In genomic region chr21:39911286-39911685, GRCh38 we compare ENCODE assay signal across 18 cellular contexts. TPM values are rescaled to one million over a fixed set of nuclear protein-coding genes. Genes with fewer than 3 reads are reported as not detected.
DNase-seq lines count a peak whose midpoint lies in the region; ATAC-seq and TF ChIP-seq lines count a peak whose summit lies in the region.
"Had no signal": no experiment of that assay in that cellular context is flagged by ENCODE, and none has a peak within 500 bp of the region (broad histone marks: within the 10 kb centered on the region; RNA-seq: fewer than 3 reads in every experiment).

No MANE protein-coding gene starts in this region.

- no peaks in the 10 kb centered on the region for H3K9me3 ChIP-seq in left ventricle myocardium inferior (replicated peaks)
- H3K9me3 ChIP-seq in esophagus squamous epithelium = no peaks in the 10 kb centered on the region
- H3K9me3 ChIP-seq: prostate gland had no signal

- H3K36me3 Mint-ChIP-seq in endothelial cell (ENCODE audit: low read depth, unreplicated experiment) = no peaks in the 10 kb centered on the region
- H3K36me3 Mint-ChIP-seq: stimulated activated memory B cell treated with anti-CD40 and anti-IgM and Interleukin-4, amounts not matched to agents 10 μg/mL and 1 μg/mL and 100 μg/mL, for 72 hours had no signal

- H3K36me3 ChIP-seq in left ventricle myocardium inferior = no peaks in the 10 kb centered on the region
- H3K36me3 ChIP-seq in esophagus squamous epithelium = no peaks in the 10 kb centered on the region
- H3K36me3 ChIP-seq: prostate gland had no signal

- WGBS in esophagus squamous epithelium, 2 donors = 55 to 60% methylated on average over 6 of the region's 6 CpGs

- no peak for TF ChIP-seq POLR2A in esophagus squamous epithelium (IDR thresholded peaks at IDR 0.05)

- H3K27me3 ChIP-seq in left ventricle myocardium inferior (ENCODE audit: low read depth) (no peaks in the 10 kb centered on the region), esophagus squamous epithelium (no peaks in the 10 kb centered on the region)

- no peak overlapping the region for H3K4me3 ChIP-seq in left ventricle myocardium inferior
- H3K4me3 ChIP-seq in esophagus squamous epithelium = no peak overlapping the region
- H3K4me3 ChIP-seq: prostate gland had no signal

- DNase-seq in left ventricle myocardium inferior = no peak
- DNase-seq in cardiac septum (ENCODE audit: low spot score) = no peak
- peak; percentile 33 for DNase-seq in NCI-H526 treated with DMSO at 0.1 percent for 48 hours (lab: John Stamatoyannopoulos, UW)
- no peak for DNase-seq in endothelial cell (ENCODE audit: low spot score)
- DNase-seq in esophagus squamous epithelium (lab: John Stamatoyannopoulos, UW) = no peak
- no peak for DNase-seq in OCI-M1 (lab: John Stamatoyannopoulos, UW)
- no peak for DNase-seq in glomerular visceral epithelial cell (ENCODE audit: extremely low spot score)
- DNase-seq: activated CD8-positive, alpha-beta T cell treated with anti-CD3 and anti-CD28 coated beads for 36 hours; activated naive CD4-positive, alpha-beta T cell treated with anti-CD3 and anti-CD28 coated beads for 36 hours; AML-193; central memory CD4-positive, alpha-beta T cell; Kasumi-1; midbrain; T-helper 1 cell had no signal

- ATAC-seq in HG03342 (IDR thresholded peaks at IDR 0.05; ENCODE audit: unreplicated experiment) = no peak
- ATAC-seq: activated CD8-positive, alpha-beta T cell treated with anti-CD3 and anti-CD28 coated beads for 36 hours; stimulated activated memory B cell treated with anti-CD40 and anti-IgM and Interleukin-4, amounts not matched to agents 10 μg/mL and 1 μg/mL and 100 μg/mL, for 72 hours had no signal

- H3K4me1 ChIP-seq in left ventricle myocardium inferior = no peaks in the 10 kb centered on the region
- no peaks in the 10 kb centered on the region for H3K4me1 ChIP-seq in esophagus squamous epithelium
- H3K4me1 ChIP-seq: prostate gland had no signal

- no peak overlapping the region for H3K4me3 Mint-ChIP-seq in endothelial cell (ENCODE audit: unreplicated experiment)
- H3K4me3 Mint-ChIP-seq: activated CD8-positive, alpha-beta T cell treated with anti-CD3 and anti-CD28 coated beads for 36 hours; activated naive CD4-positive, alpha-beta T cell treated with anti-CD3 and anti-CD28 coated beads for 36 hours; stimulated activated memory B cell treated with anti-CD40 and anti-IgM and Interleukin-4, amounts not matched to agents 10 μg/mL and 1 μg/mL and 100 μg/mL, for 72 hours had no signal

- TF ChIP-seq CTCF in left ventricle myocardium inferior (IDR thresholded peaks at IDR 0.05; ENCODE audit: borderline replicate concordance) (peak; percentile 19), endothelial cell (IDR thresholded peaks at IDR 0.05; ENCODE audit: unreplicated experiment) (peak; percentile 22), esophagus squamous epithelium (IDR thresholded peaks at IDR 0.05) (no peak)

- H3K27me3 Mint-ChIP-seq in endothelial cell (ENCODE audit: unreplicated experiment) = peaks cover 2% of the 10 kb centered on the region
- H3K27me3 Mint-ChIP-seq: stimulated activated memory B cell treated with anti-CD40 and anti-IgM and Interleukin-4, amounts not matched to agents 10 μg/mL and 1 μg/mL and 100 μg/mL, for 72 hours had no signal

- H3K9me3 Mint-ChIP-seq in endothelial cell (ENCODE audit: unreplicated experiment) = peaks cover 9% of the 10 kb centered on the region

- H3K27ac ChIP-seq in left ventricle myocardium inferior (replicated peaks) (no peak overlapping the region), esophagus squamous epithelium (no peak overlapping the region)
- H3K27ac ChIP-seq: epithelial cell of prostate, prostate gland had no signal

- intact Hi-C loops in left ventricle myocardium inferior (cut with micrococcal nuclease) (no loop called here), cardiac septum (cut with DNase I) (no loop called here), esophagus squamous epithelium (cut with DNase I) (no loop called here)

- H3K4me1 Mint-ChIP-seq in endothelial cell (ENCODE audit: unreplicated experiment) = no peaks in the 10 kb centered on the region
- H3K4me1 Mint-ChIP-seq: stimulated activated memory B cell treated with anti-CD40 and anti-IgM and Interleukin-4, amounts not matched to agents 10 μg/mL and 1 μg/mL and 100 μg/mL, for 72 hours had no signal

- H3K27ac Mint-ChIP-seq in endothelial cell (ENCODE audit: unreplicated experiment) = no peak overlapping the region
- H3K27ac Mint-ChIP-seq: activated CD8-positive, alpha-beta T cell treated with anti-CD3 and anti-CD28 coated beads for 36 hours; activated naive CD4-positive, alpha-beta T cell treated with anti-CD3 and anti-CD28 coated beads for 36 hours; stimulated activated memory B cell treated with anti-CD40 and anti-IgM and Interleukin-4, amounts not matched to agents 10 μg/mL and 1 μg/mL and 100 μg/mL, for 72 hours had no signal

RNA-seq across cellular contexts. Expression of gene PCP4, which starts 44.0 kb away (rescaled TPM):
- total RNA-seq in left ventricle myocardium inferior (5.4 TPM), cardiac septum (1.5 TPM), endothelial cell (ENCODE audit: unreplicated experiment) (not detected), esophagus squamous epithelium (10 to 100 TPM in 3 of 4 donors, under 1 TPM in 1; 0.83 to 82.4 (median 12.7) TPM)
- total RNA-seq: activated CD8-positive, alpha-beta T cell treated with anti-CD3 and anti-CD28 coated beads for 36 hours; activated naive CD4-positive, alpha-beta T cell treated with anti-CD3 and anti-CD28 coated beads for 36 hours had no signal

Comparison
In these comparisons a context has a peak if more than half of its experiments do, and no peak if none do; other contexts are left out.
1. CTCF ChIP-seq: peak in left ventricle myocardium inferior (single experiment) and endothelial cell (single experiment); none in esophagus squamous epithelium (0 of 6).